In genomic region chr3:30688776-30689175, GRCh38 we compare ENCODE assay signal across 9 cellular contexts.
DNase-seq lines count a peak whose midpoint lies in the region; ATAC-seq and TF ChIP-seq lines count a peak whose summit lies in the region.
"Had no signal": no experiment of that assay in that cellular context is flagged by ENCODE, and none has a peak within 500 bp of the region (broad histone marks: within the 10 kb centered on the region; RNA-seq: fewer than 3 reads in every experiment).

No MANE protein-coding gene starts in this region.

- H3K9me2 ChIP-seq in OCI-LY1 (ENCODE audit: low read depth, low read length): no peaks in the 10 kb centered on the region

- H3F3A ChIP-seq in OCI-LY1 (ENCODE audit: insufficient read depth, low read length): no peaks in the 10 kb centered on the region

- no peaks in the 10 kb centered on the region for H3K9me3 Mint-ChIP-seq in effector memory CD8-positive, alpha-beta T cell
- H3K9me3 Mint-ChIP-seq in naive B cell: no peaks in the 10 kb centered on the region

- peaks cover 38 to 78% of the 10 kb centered on the region in 2 donors for H3K4me1 Mint-ChIP-seq in effector memory CD8-positive, alpha-beta T cell (ENCODE audit: low read depth in 2 of 2)
- H3K4me1 Mint-ChIP-seq in naive B cell: peaks cover 54 to 83% (median 78%) of the 10 kb centered on the region in 3 donors

- H3K4me3 ChIP-seq in ACC112 (ENCODE audit: low read depth, low read length) (no peak overlapping the region), OCI-LY1 (ENCODE audit: low read depth, low read length, poor library complexity, severe bottlenecking) (no peak overlapping the region)

- no peak overlapping the region for H2AFZ ChIP-seq in ACC112 (ENCODE audit: low read length, unreplicated experiment)
- H2AFZ ChIP-seq in OCI-LY1 (ENCODE audit: low read length): no peak overlapping the region

- H3K36me3 ChIP-seq in ACC112 (ENCODE audit: insufficient read depth, low read length) (peaks cover 63% of the 10 kb centered on the region), OCI-LY1 (ENCODE audit: insufficient read depth, low read length) (peaks cover 81% of the 10 kb centered on the region)

- no peaks in the 10 kb centered on the region for H3K27me3 Mint-ChIP-seq in effector memory CD8-positive, alpha-beta T cell
- no peaks in the 10 kb centered on the region for H3K27me3 Mint-ChIP-seq in naive B cell

- H3K79me2 ChIP-seq in ACC112 (ENCODE audit: control insufficient read depth, insufficient read depth, low read length, unreplicated experiment): peaks cover 45% of the 10 kb centered on the region
- H3K79me2 ChIP-seq in OCI-LY1 (ENCODE audit: insufficient read depth, low read length): no peaks in the 10 kb centered on the region

- H4K20me1 ChIP-seq in OCI-LY1 (ENCODE audit: insufficient read depth, low read length): no peaks in the 10 kb centered on the region

- H3K4me1 ChIP-seq in ACC112 (ENCODE audit: control insufficient read depth, insufficient read depth, low read length, unreplicated experiment) (peaks cover 60% of the 10 kb centered on the region), OCI-LY1 (ENCODE audit: insufficient read depth, low read length, severe bottlenecking) (no peaks in the 10 kb centered on the region)

- peaks cover 63% of the 10 kb centered on the region for H3K36me3 Mint-ChIP-seq in effector memory CD8-positive, alpha-beta T cell (ENCODE audit: insufficient read depth)
- peaks cover 51 to 61% of the 10 kb centered on the region in 2 donors for H3K36me3 Mint-ChIP-seq in naive B cell

- H3K27me3 ChIP-seq in ACC112 (ENCODE audit: insufficient read depth, low read length): no peaks in the 10 kb centered on the region
- H3K27me3 ChIP-seq in OCI-LY1 (ENCODE audit: insufficient read depth, low read length): no peaks in the 10 kb centered on the region

- no peak overlapping the region for H3K9ac ChIP-seq in OCI-LY1 (ENCODE audit: low read length)

- H3K4me3 Mint-ChIP-seq in effector memory CD8-positive, alpha-beta T cell: peak overlapping the region in 1 of 2 donors; percentile 41
- peak overlapping the region in 1 of 8 donors; percentile 4 for H3K4me3 Mint-ChIP-seq in naive B cell

- no peaks in the 10 kb centered on the region for H3K9me3 ChIP-seq in OCI-LY1 (ENCODE audit: low read length)

- no peak for TF ChIP-seq CTCF in OCI-LY1 (IDR thresholded peaks at IDR 0.05; ENCODE audit: low read length)

- ATAC-seq in effector memory CD8-positive, alpha-beta T cell (replicated peaks): no peak
- no peak for ATAC-seq in naive B cell (ENCODE audit: low read depth in 2 of 2)

- H3K27ac ChIP-seq in ACC112 (ENCODE audit: low read depth, low read length) (peak overlapping the region; percentile 82), OCI-LY1 (ENCODE audit: low read depth, low read length, poor library complexity, severe bottlenecking) (peak overlapping the region; percentile 28)

- H3K27ac Mint-ChIP-seq in effector memory CD8-positive, alpha-beta T cell: peak overlapping the region; percentile 83 to 95
- H3K27ac Mint-ChIP-seq in naive B cell: peak overlapping the region; percentile 7 to 97 (median 92)

- no peak overlapping the region for H3K4me2 ChIP-seq in OCI-LY1 (ENCODE audit: low read length)

- no peak for DNase-seq in effector memory CD8-positive, alpha-beta T cell
- no peak for DNase-seq in naive B cell
- no peak for DNase-seq in NCI-H345 (lab: John Stamatoyannopoulos, UW)
- DNase-seq in DMS53 treated with DMSO at 0.1 percent for 48 hours (lab: John Stamatoyannopoulos, UW; ENCODE audit: unreplicated experiment): no peak
- no peak for DNase-seq in SK-N-DZ (ENCODE audit: low spot score)
- no peak for DNase-seq in NK-92 treated with Interleukin-12 subunit alpha and Interleukin-12 subunit beta, amount 100 ng/mL, for 24 hours (lab: John Stamatoyannopoulos, UW)
- DNase-seq: stimulated activated CD8-positive, alpha-beta memory T cell treated with anti-CD3 and anti-CD28 coated beads, Interleukin-4, amount 100 ng/mL, for 48 hours had no signal
